In the genomic region with DNA sequence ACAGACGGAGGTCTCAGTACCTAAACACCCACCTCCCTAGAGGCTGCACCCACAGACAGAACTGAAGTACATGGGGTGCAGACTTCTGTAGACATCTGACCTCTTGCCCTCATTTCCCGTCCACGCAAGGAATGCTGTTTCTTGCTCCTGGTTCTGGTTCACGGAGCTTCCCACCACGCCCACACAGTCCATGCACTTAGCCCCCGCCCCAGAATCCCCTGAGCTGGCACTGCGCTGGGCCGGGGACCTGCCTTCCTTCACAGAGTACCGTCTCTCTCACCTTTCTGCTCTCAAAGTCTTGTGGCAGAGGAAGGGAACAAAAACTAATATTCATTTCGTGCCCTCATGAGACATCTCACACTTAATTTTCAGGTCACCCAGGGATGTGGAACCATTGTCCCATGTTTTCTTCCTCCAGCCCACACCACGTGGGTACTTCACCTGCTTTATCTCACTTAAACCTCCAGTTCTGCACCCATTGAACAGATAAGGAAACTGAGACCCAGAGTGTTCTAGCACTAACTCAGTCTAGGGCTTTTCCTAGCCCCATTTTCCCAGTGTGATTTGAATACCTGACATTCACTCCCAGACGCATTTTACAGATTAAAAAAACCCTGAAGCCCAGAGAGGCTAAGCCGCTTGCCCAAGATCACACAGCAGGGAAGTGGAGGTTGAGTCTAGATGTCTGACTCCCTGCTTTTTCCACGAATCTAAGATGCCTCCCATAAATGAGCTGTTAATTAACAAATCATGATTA, we compare ENCODE assay signal across 31 cellular contexts. TPM values are rescaled to one million over a fixed set of nuclear protein-coding genes. Genes with fewer than 3 reads are reported as not detected.
"Had no signal": no experiment of that assay in that cellular context is flagged by ENCODE, and none has a peak within 500 bp of the region (broad histone marks: within the 10 kb centered on the region; RNA-seq: fewer than 3 reads in every experiment).

No MANE protein-coding gene starts in this region.

- H3K4me1 ChIP-seq: breast epithelium, esophagus muscularis mucosa, foreskin keratinocyte, heart left ventricle, stomach, suprapubic skin, tibial nerve had no signal

- H3K27ac Mint-ChIP-seq: activated naive CD4-positive, alpha-beta T cell treated with anti-CD3 and anti-CD28 coated beads, Interleukin-2, amount 10 ng/mL, durations not matched to agents 7 days and 5 days; activated T-helper 1 cell treated with anti-CD3 and anti-CD28 coated beads, Interleukin-12 subunit alpha, Interleukin-12 subunit beta, Interleukin-2, Interleukin-4 antibody, amounts not matched to agents 30 ng/mL and 10 ng/mL and 1 ng/mL, durations not matched to agents 14 hours and 24 hours and 36 hours; endodermal cell; mesothelial cell of epicardium; stimulated activated naive B cell treated with anti-CD40 and anti-IgM and Interleukin-4, amounts not matched to agents 10 μg/mL and 1 μg/mL and 100 μg/mL, for 72 hours had no signal

- H3K27ac ChIP-seq: breast epithelium, esophagus muscularis mucosa, foreskin keratinocyte, heart left ventricle, skin epidermis, stomach, suprapubic skin, tibial nerve had no signal

- FAIRE-seq: kidney had no signal

- H3K36me3 Mint-ChIP-seq: activated naive CD4-positive, alpha-beta T cell treated with anti-CD3 and anti-CD28 coated beads, Interleukin-2, amount 10 ng/mL, durations not matched to agents 7 days and 5 days; mesothelial cell of epicardium; naive B cell; stimulated activated naive B cell treated with anti-CD40 and anti-IgM and Interleukin-4, amounts not matched to agents 10 μg/mL and 1 μg/mL and 100 μg/mL, for 72 hours had no signal

- H3K36me3 ChIP-seq: breast epithelium, esophagus muscularis mucosa, heart left ventricle, stomach, suprapubic skin, tibial nerve had no signal

- ATAC-seq: foreskin keratinocyte, heart left ventricle, left colon, sciatic nerve had no signal

- H3K4me3 ChIP-seq: breast epithelium, esophagus muscularis mucosa, heart left ventricle, skin epidermis, stomach, suprapubic skin, tibial nerve had no signal

- H3K9me3 ChIP-seq: breast epithelium, esophagus muscularis mucosa, heart left ventricle, stomach, suprapubic skin, tibial nerve had no signal

- DNase-seq: activated CD4-positive, alpha-beta T cell treated with anti-CD3 and anti-CD28 coated beads for 48 hours; activated CD4-positive, alpha-beta T cell treated with anti-CD3 and anti-CD28 coated beads, Interleukin-2, amount 50 U/mL, for 48 hours; activated CD8-positive, alpha-beta memory T cell treated with anti-CD3 and anti-CD28 coated beads for 24 hours; activated gamma-delta T cell; activated naive CD4-positive, alpha-beta T cell treated with anti-CD3 and anti-CD28 coated beads, Interleukin-2, amount 10 ng/mL, durations not matched to agents 7 days and 5 days; amygdala; central memory CD4-positive, alpha-beta T cell; endodermal cell; foreskin keratinocyte; heart left ventricle; hypothalamus; immature natural killer cell; kidney; left colon; naive B cell; posterior cingulate gyrus; stimulated activated CD4-positive, alpha-beta T cell treated with anti-CD3 and anti-CD28 coated beads, Interleukin-12 subunit alpha, Interleukin-12 subunit beta, amount 100 ng/mL, for 4 hours; stimulated activated CD4-positive, alpha-beta T cell treated with anti-CD3 and anti-CD28 coated beads, Interleukin-4, amount 100 ng/mL, for 1 hour; stimulated activated naive B cell treated with anti-CD40 and anti-IgM and Interleukin-4, amounts not matched to agents 10 μg/mL and 1 μg/mL and 100 μg/mL, for 72 hours; stomach; T-helper 1 cell had no signal

- H3K4me3 Mint-ChIP-seq: activated naive CD4-positive, alpha-beta T cell treated with anti-CD3 and anti-CD28 coated beads, Interleukin-2, amount 10 ng/mL, durations not matched to agents 7 days and 5 days; activated T-helper 1 cell treated with anti-CD3 and anti-CD28 coated beads, Interleukin-12 subunit alpha, Interleukin-12 subunit beta, Interleukin-2, Interleukin-4 antibody, amounts not matched to agents 30 ng/mL and 10 ng/mL and 1 ng/mL, durations not matched to agents 14 hours and 24 hours and 36 hours; endodermal cell; immature natural killer cell; mesothelial cell of epicardium; stimulated activated naive B cell treated with anti-CD40 and anti-IgM and Interleukin-4, amounts not matched to agents 10 μg/mL and 1 μg/mL and 100 μg/mL, for 72 hours had no signal

- H3K4me1 Mint-ChIP-seq: mesothelial cell of epicardium had no signal

- H3K9me3 Mint-ChIP-seq: activated naive CD4-positive, alpha-beta T cell treated with anti-CD3 and anti-CD28 coated beads, Interleukin-2, amount 10 ng/mL, durations not matched to agents 7 days and 5 days; activated T-helper 1 cell treated with anti-CD3 and anti-CD28 coated beads, Interleukin-12 subunit alpha, Interleukin-12 subunit beta, Interleukin-2, Interleukin-4 antibody, amounts not matched to agents 30 ng/mL and 10 ng/mL and 1 ng/mL, durations not matched to agents 14 hours and 24 hours and 36 hours; endodermal cell; immature natural killer cell; mesothelial cell of epicardium; naive B cell; stimulated activated naive B cell treated with anti-CD40 and anti-IgM and Interleukin-4, amounts not matched to agents 10 μg/mL and 1 μg/mL and 100 μg/mL, for 72 hours had no signal

RNA-seq across cellular contexts. Expression of gene TMPRSS6, which starts 5.6 kb away (rescaled TPM):
- total RNA-seq: esophagus muscularis mucosa, foreskin keratinocyte, mesothelial cell of epicardium, osteoblast, sciatic nerve, tibial nerve, urinary bladder had no signal
- polyA plus RNA-seq: foreskin keratinocyte, heart left ventricle had no signal

RNA-seq across cellular contexts. Expression of gene IL2RB, which starts 45.8 kb away (rescaled TPM):
- total RNA-seq: osteoblast had no signal
